ENCODE assay signal across 9 cellular contexts in the genomic region with DNA sequence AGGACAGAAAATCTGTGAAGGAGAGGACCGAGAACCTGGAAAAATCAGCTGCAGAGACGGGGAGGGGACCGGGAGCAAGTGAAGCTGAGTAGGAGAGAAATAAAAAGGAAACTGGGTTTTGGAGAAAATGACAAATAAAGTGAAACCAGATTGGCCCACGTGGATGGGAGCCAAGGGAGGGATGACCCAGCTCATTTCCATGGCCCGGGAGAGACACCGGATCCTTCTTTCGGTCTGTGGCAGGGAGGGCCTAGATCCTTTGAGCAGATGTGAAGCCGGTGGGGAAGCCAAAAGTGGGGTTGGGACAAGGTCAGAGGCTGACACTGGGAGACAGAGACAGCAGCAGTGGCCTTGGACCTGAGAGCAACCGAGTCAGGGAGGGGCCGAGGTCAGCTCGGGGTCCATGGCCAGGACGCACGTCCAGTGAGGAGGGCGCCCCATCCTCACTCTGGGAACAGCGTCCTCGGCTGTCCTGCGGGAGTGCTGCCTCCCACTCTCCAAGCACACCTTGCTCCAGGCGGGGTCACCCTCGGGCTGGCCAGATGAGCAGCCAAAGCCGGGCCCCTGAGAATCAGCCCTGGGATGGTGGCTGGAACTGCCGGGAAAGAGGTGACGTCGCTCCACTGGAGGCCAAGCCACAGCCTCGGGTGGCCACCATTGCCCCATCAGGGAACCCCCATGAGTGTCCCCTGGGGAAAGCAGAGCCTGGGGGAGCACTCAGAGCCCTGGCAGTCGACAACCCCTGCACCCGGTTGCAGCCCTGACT. TPM values are rescaled to one million over a fixed set of nuclear protein-coding genes. Genes with fewer than 3 reads are reported as not detected.
DNase-seq lines count a peak whose midpoint lies in the region; ATAC-seq and TF ChIP-seq lines count a peak whose summit lies in the region.
"Had no signal": no experiment of that assay in that cellular context is flagged by ENCODE, and none has a peak within 500 bp of the region (broad histone marks: within the 10 kb centered on the region; RNA-seq: fewer than 3 reads in every experiment).

No MANE protein-coding gene starts in this region.

- no peak for TF ChIP-seq EP300 in gastroesophageal sphincter (IDR thresholded peaks at IDR 0.05)
- TF ChIP-seq EP300 in ovary (IDR thresholded peaks at IDR 0.05): no peak

- peak overlapping the region; percentile 31 for H3K27ac ChIP-seq in AG04450 (ENCODE audit: low read depth, low read length)
- peak overlapping the region; percentile 18 to 58 (median 40) for H3K27ac ChIP-seq in Peyer's patch
- H3K27ac ChIP-seq in gastroesophageal sphincter: peak overlapping the region; percentile 40 to 82 (median 78)
- H3K27ac ChIP-seq in ovary: peak overlapping the region; percentile 50 to 62
- no peak overlapping the region for H3K27ac ChIP-seq in effector memory CD4-positive, alpha-beta T cell (ENCODE audit: insufficient read depth, low read length, poor library complexity, severe bottlenecking)

- TF ChIP-seq CTCF in AG04450 (IDR thresholded peaks at IDR 0.05; ENCODE audit: low read depth, low read length) (no peak), Peyer's patch (IDR thresholded peaks at IDR 0.05) (no peak), gastroesophageal sphincter (IDR thresholded peaks at IDR 0.05) (no peak), ovary (IDR thresholded peaks at IDR 0.05) (no peak)

- H3K27me3 ChIP-seq in AG04450 (ENCODE audit: control insufficient read depth, insufficient read depth, low read length): no peaks in the 10 kb centered on the region
- no peaks in the 10 kb centered on the region for H3K27me3 ChIP-seq in Peyer's patch
- H3K27me3 ChIP-seq in gastroesophageal sphincter: no peaks in the 10 kb centered on the region
- no peaks in the 10 kb centered on the region for H3K27me3 ChIP-seq in ovary
- no peaks in the 10 kb centered on the region for H3K27me3 ChIP-seq in effector memory CD4-positive, alpha-beta T cell (replicated peaks; ENCODE audit: control insufficient read depth, insufficient read depth, low read length, poor library complexity, severe bottlenecking)

- POLR2A ChIA-PET in AG04450 (lab: Yijun Ruan, JAX): no interaction called here

- TF ChIP-seq POLR2A in Peyer's patch (IDR thresholded peaks at IDR 0.05) (no peak), gastroesophageal sphincter (IDR thresholded peaks at IDR 0.05) (no peak), ovary (IDR thresholded peaks at IDR 0.05) (no peak)

- WGBS in gastroesophageal sphincter (ENCODE audit: low coverage in 1 of 2), 2 donors: 44% methylated on average over 6 of the region's 26 CpGs; no CpG with 5 or more reads in 1 of the 2 donors
- WGBS in ovary, 3 donors: 50 to 58% (median 51%) methylated on average over 26 of the region's 26 CpGs

- H3K4me1 ChIP-seq in Peyer's patch: no peaks in the 10 kb centered on the region
- H3K4me1 ChIP-seq in gastroesophageal sphincter: peaks cover 0 to 26% (median 5%) of the 10 kb centered on the region in 3 donors
- H3K4me1 ChIP-seq in ovary (ENCODE audit: insufficient read depth): peaks cover 19% of the 10 kb centered on the region
- no peaks in the 10 kb centered on the region for H3K4me1 ChIP-seq in effector memory CD4-positive, alpha-beta T cell (ENCODE audit: control insufficient read depth, insufficient read depth, low read length, poor library complexity, severe bottlenecking)

- H3K9me3 ChIP-seq in AG04450 (ENCODE audit: control insufficient read depth, insufficient read depth, low read length) (no peaks in the 10 kb centered on the region), Peyer's patch (no peaks in the 10 kb centered on the region), gastroesophageal sphincter (no peaks in the 10 kb centered on the region), ovary (no peaks in the 10 kb centered on the region)
- H3K9me3 ChIP-seq in effector memory CD4-positive, alpha-beta T cell (ENCODE audit: control insufficient read depth, low read length): no peaks in the 10 kb centered on the region

- H3K36me3 ChIP-seq in Peyer's patch (peaks cover 0 to 37% (median 0%) of the 10 kb centered on the region in 3 donors), gastroesophageal sphincter (peaks cover 0 to 69% of the 10 kb centered on the region in 2 donors), ovary (no peaks in the 10 kb centered on the region)
- peaks cover 26% of the 10 kb centered on the region for H3K36me3 ChIP-seq in effector memory CD4-positive, alpha-beta T cell (ENCODE audit: control insufficient read depth, insufficient read depth, low read length)

- DNase-seq in AG04450 (ENCODE audit: low read depth, low spot score) (no peak), Peyer's patch (no peak), ovary (peak; percentile 35 to 51 (median 47)), DMS153 treated with DMSO at 0.1 percent for 48 hours (lab: John Stamatoyannopoulos, UW; ENCODE audit: unreplicated experiment) (no peak), NCI-H2107 (lab: John Stamatoyannopoulos, UW) (no peak), NCI-H1436 (lab: John Stamatoyannopoulos, UW) (no peak)
- no peak for DNase-seq in effector memory CD4-positive, alpha-beta T cell
- DNase-seq: activated T-cell treated with anti-CD3 and anti-CD28 coated beads, Interleukin-2, amount 50 U/mL, for 1 hour had no signal

- intact Hi-C loops in ovary (cut with DNase I): loop anchor here in 3 of 4 donors (5.0 to 10.0 kb wide), 3 partner anchors 48 to 100 kb away; partner anchors contain the start of gene CDR2 (in 2 of the 3)

- H3K4me3 ChIP-seq in AG04450 (ENCODE audit: low read depth, low read length) (no peak overlapping the region), Peyer's patch (no peak overlapping the region), gastroesophageal sphincter (peak overlapping the region in 1 of 2 donors; percentile 28), ovary (no peak overlapping the region)
- no peak overlapping the region for H3K4me3 ChIP-seq in effector memory CD4-positive, alpha-beta T cell (ENCODE audit: insufficient read depth, low read depth, low read length, poor library complexity, severe bottlenecking)

- CTCF ChIA-PET in AG04450 (lab: Charles Lee): no interaction called here

- peak; percentile 46 for ATAC-seq in gastroesophageal sphincter

RNA-seq across cellular contexts. Expression of gene CDR2, which starts 50.8 kb away (rescaled TPM):
- polyA plus RNA-seq in AG04450 (2011; rRNA removed): 128 and 138 TPM in 2 replicates
- 110 and 113 TPM in 2 replicates for polyA minus RNA-seq in AG04450 (2011; rRNA and poly(A)+ RNA removed)
- total RNA-seq in Peyer's patch: 10 to 100 TPM; 22.7 to 38.4 (median 30.3) TPM
- total RNA-seq in gastroesophageal sphincter: 10 to 100 TPM; 36.1 to 48.3 (median 41.7) TPM
- 10 to 100 TPM; 14.3 to 30.3 (median 23.7) TPM for total RNA-seq in ovary
- 10 to 100 TPM; 12.7 to 22.9 TPM for polyA plus RNA-seq in ovary

Comparison
In these comparisons a context has a peak if more than half of its experiments do, and no peak if none do; other contexts are left out.
1. DNase-seq: peak in ovary (5 of 5); none in AG04450 (single experiment), Peyer's patch (0 of 3), DMS153 treated with DMSO at 0.1 percent for 48 hours (single experiment), NCI-H2107 (single experiment), NCI-H1436 (single experiment) and effector memory CD4-positive, alpha-beta T cell (0 of 3).